ENCODE assay signal across 23 cellular contexts in genomic region chr2:11786592-11786991, GRCh38.
"Had no signal": no experiment of that assay in that cellular context is flagged by ENCODE, and none has a peak within 500 bp of the region (broad histone marks: within the 10 kb centered on the region; RNA-seq: fewer than 3 reads in every experiment).

No MANE protein-coding gene starts in this region.

- FAIRE-seq: K562, RCC 7860 had no signal

- H3K9me3 Mint-ChIP-seq: IgD-negative memory B cell had no signal

- H3K4me3 Mint-ChIP-seq: IgD-negative memory B cell had no signal

- H3K27me3 ChIP-seq: SJSA1 had no signal

- H3K4me3 ChIP-seq: K562, SJSA1, SK-N-MC had no signal

- H3K27me3 Mint-ChIP-seq: IgD-negative memory B cell had no signal

- ATAC-seq: K562 had no signal

- H3K27ac Mint-ChIP-seq: IgD-negative memory B cell had no signal

- H3K9me3 ChIP-seq: SJSA1 had no signal

- H3K27ac ChIP-seq: KMS-11, SJSA1, SK-N-MC had no signal

- DNase-seq: Kasumi-1, MM.1S, NCI-H1092 treated with DMSO at 0.1 percent for 48 hours, NCI-H1436, NCI-H187, NCI-H2029, NCI-H2081 treated with DMSO at 0.1 percent for 48 hours, NCI-H2171, NCI-H226, NCI-H446, NCI-H510A, NCI-H524 treated with DMSO at 0.1 percent for 48 hours, NCI-H69, NCI-H774, Right ventricle myocardium superior, RPMI8226, SIG-M5 had no signal
